In the genomic region with DNA sequence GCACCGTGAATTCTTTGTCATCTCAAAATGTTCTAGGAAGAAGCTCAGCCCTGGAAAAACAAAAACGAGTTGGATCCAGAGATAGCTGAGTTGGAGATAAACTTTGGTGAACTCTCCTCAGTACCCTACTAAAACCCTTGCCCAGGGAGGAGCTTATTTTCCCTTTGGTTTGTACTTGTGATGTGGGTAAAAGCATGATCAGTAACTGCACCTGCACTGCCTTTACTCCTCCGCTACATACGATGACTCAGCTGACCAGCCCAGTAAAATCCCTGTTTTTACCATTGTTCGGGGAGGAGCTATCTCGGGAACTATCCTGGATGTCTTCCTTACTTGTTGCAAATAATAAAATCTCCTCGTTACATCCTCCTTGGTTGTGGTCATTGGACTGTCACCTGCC, we compare ENCODE assay signal across 2 cellular contexts.
TF ChIP-seq lines count a peak whose summit lies in the region.

No MANE protein-coding gene starts in this region.

TF ChIP-seq in liver, 16 proteins besides CTCF, POLR2A, EP300 and RAD21 (continued from another document):
- TF ChIP-seq, protein P1, sequence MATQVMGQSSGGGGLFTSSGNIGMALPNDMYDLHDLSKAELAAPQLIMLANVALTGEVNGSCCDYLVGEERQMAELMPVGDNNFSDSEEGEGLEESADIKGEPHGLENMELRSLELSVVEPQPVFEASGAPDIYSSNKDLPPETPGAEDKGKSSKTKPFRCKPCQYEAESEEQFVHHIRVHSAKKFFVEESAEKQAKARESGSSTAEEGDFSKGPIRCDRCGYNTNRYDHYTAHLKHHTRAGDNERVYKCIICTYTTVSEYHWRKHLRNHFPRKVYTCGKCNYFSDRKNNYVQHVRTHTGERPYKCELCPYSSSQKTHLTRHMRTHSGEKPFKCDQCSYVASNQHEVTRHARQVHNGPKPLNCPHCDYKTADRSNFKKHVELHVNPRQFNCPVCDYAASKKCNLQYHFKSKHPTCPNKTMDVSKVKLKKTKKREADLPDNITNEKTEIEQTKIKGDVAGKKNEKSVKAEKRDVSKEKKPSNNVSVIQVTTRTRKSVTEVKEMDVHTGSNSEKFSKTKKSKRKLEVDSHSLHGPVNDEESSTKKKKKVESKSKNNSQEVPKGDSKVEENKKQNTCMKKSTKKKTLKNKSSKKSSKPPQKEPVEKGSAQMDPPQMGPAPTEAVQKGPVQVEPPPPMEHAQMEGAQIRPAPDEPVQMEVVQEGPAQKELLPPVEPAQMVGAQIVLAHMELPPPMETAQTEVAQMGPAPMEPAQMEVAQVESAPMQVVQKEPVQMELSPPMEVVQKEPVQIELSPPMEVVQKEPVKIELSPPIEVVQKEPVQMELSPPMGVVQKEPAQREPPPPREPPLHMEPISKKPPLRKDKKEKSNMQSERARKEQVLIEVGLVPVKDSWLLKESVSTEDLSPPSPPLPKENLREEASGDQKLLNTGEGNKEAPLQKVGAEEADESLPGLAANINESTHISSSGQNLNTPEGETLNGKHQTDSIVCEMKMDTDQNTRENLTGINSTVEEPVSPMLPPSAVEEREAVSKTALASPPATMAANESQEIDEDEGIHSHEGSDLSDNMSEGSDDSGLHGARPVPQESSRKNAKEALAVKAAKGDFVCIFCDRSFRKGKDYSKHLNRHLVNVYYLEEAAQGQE (IDR thresholded peaks at IDR 0.05), result peak; percentile 33
- TF ChIP-seq RXRA (IDR thresholded peaks at IDR 0.05) (peak in 1 of 2 donors; percentile 86), FOXA2 (IDR thresholded peaks at IDR 0.05) (peak; percentile 40), HNF4A (conservative IDR thresholded peaks at IDR 0.05) (peak in 1 of 2 donors; percentile 77), SP1 (IDR thresholded peaks at IDR 0.05) (no peak), JUND (IDR thresholded peaks at IDR 0.05) (peak in 1 of 2 donors; percentile 69), EGR1 (IDR thresholded peaks at IDR 0.05; ENCODE audit: low read depth in 2 of 2) (no peak), TAF1 (conservative IDR thresholded peaks at IDR 0.05) (no peak)
- TF ChIP-seq, protein P2, sequence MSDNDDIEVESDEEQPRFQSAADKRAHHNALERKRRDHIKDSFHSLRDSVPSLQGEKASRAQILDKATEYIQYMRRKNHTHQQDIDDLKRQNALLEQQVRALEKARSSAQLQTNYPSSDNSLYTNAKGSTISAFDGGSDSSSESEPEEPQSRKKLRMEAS (IDR thresholded peaks at IDR 0.05), result peak; percentile 28

TF ChIP-seq in HepG2, 621 proteins besides CTCF, POLR2A, EP300 and RAD21 (continued from another document):
- TF ChIP-seq, protein P3, sequence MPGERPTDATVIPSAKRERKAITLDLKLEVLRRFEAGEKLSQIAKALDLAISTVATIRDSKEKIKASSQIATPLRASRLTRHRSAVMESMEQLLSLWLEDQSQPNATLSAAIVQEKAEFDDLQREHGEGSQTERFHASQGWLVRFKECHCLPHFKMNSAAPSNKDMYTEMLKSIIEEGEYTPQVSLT (CRISPR knock-in tag; IDR thresholded peaks at IDR 0.05; ENCODE audit: borderline replicate concordance, low read depth), result no peak
- no peak for TF ChIP-seq MBD4 (IDR thresholded peaks at IDR 0.05; ENCODE audit: borderline replicate concordance, low read length)
- no peak for TF ChIP-seq NFKBIZ (CRISPR knock-in tag; IDR thresholded peaks at IDR 0.05)
TF ChIP-seq in HepG2: peak in this region for 0.
